ENCODE assay signal across 24 cellular contexts in genomic region chr11:85698195-85698594, GRCh38. TPM values are rescaled to one million over a fixed set of nuclear protein-coding genes. Genes with fewer than 3 reads are reported as not detected.
DNase-seq lines count a peak whose midpoint lies in the region; ATAC-seq and TF ChIP-seq lines count a peak whose summit lies in the region.
"Had no signal": no experiment of that assay in that cellular context is flagged by ENCODE, and none has a peak within 500 bp of the region (broad histone marks: within the 10 kb centered on the region; RNA-seq: fewer than 3 reads in every experiment).

No MANE protein-coding gene starts in this region.

- peak overlapping the region; percentile 50 for H3K27ac Mint-ChIP-seq in activated naive CD4-positive, alpha-beta T cell treated with anti-CD3 and anti-CD28 coated beads for 36 hours
- H3K27ac Mint-ChIP-seq in activated T-helper 17 cell treated with anti-CD3 and anti-CD28 coated beads, Interleukin-2, amount 50 U/mL, for 72 hours: no peak overlapping the region
- H3K27ac Mint-ChIP-seq in immature natural killer cell: peak overlapping the region in 4 of 6 donors; percentile 51 to 81 (median 66)
- no peak overlapping the region for H3K27ac Mint-ChIP-seq in MCF 10A (ENCODE audit: low read depth, unreplicated experiment)

- peak overlapping the region; percentile 47 for H3K27ac ChIP-seq in PC-3 (ENCODE audit: low read length)
- H3K27ac ChIP-seq: PC-9, SJSA1 had no signal

- no peaks in the 10 kb centered on the region for H3K9me3 Mint-ChIP-seq in activated naive CD4-positive, alpha-beta T cell treated with anti-CD3 and anti-CD28 coated beads for 36 hours
- no peaks in the 10 kb centered on the region for H3K9me3 Mint-ChIP-seq in activated T-helper 17 cell treated with anti-CD3 and anti-CD28 coated beads, Interleukin-2, amount 50 U/mL, for 72 hours
- H3K9me3 Mint-ChIP-seq in immature natural killer cell: no peaks in the 10 kb centered on the region
- H3K9me3 Mint-ChIP-seq in MCF 10A (ENCODE audit: unreplicated experiment): no peaks in the 10 kb centered on the region
- H3K9me3 Mint-ChIP-seq: CD4-positive, alpha-beta memory T cell had no signal

- peak overlapping the region; percentile 20 for H3K4me2 ChIP-seq in PC-3 (ENCODE audit: low read length)
- H3K4me2 ChIP-seq: PC-9 had no signal

- H4K20me1 ChIP-seq in PC-3 (ENCODE audit: low read length): no peaks in the 10 kb centered on the region

- no peaks in the 10 kb centered on the region for H3K9me2 ChIP-seq in PC-3 (replicated peaks; ENCODE audit: low read length)

- H3K9me3 ChIP-seq in PC-3 (ENCODE audit: low read length): no peaks in the 10 kb centered on the region
- H3K9me3 ChIP-seq: SJSA1 had no signal

- no peaks in the 10 kb centered on the region for H3F3A ChIP-seq in PC-3 (ENCODE audit: low read length, unreplicated experiment)

- no peak overlapping the region for H3K4me3 Mint-ChIP-seq in activated naive CD4-positive, alpha-beta T cell treated with anti-CD3 and anti-CD28 coated beads for 36 hours
- H3K4me3 Mint-ChIP-seq in activated T-helper 17 cell treated with anti-CD3 and anti-CD28 coated beads, Interleukin-2, amount 50 U/mL, for 72 hours: no peak overlapping the region
- no peak overlapping the region for H3K4me3 Mint-ChIP-seq in immature natural killer cell
- no peak overlapping the region for H3K4me3 Mint-ChIP-seq in MCF 10A (ENCODE audit: unreplicated experiment)
- H3K4me3 Mint-ChIP-seq: CD4-positive, alpha-beta memory T cell had no signal

- TF ChIP-seq CTCF in PC-3 (conservative IDR thresholded peaks at IDR 0.05; ENCODE audit: low read depth, low read length) (no peak), MCF 10A (IDR thresholded peaks at IDR 0.05; ENCODE audit: unreplicated experiment) (no peak)

- H3K4me3 ChIP-seq in PC-3 (ENCODE audit: low read length): no peak overlapping the region
- H3K4me3 ChIP-seq: GM12878, MG63, PC-9, SJSA1 had no signal

- CTCF ChIA-PET in activated naive CD4-positive, alpha-beta T cell treated with anti-CD3 and anti-CD28 coated beads for 36 hours (lab: Charles Lee): interaction anchor here (0.5 to 1.3 kb wide), 3 partner anchors 10 to 129 kb away, joined by 3 to 4 read pairs (median 3); no protein-coding TSS in a partner anchor
- CTCF ChIA-PET in PC-3 (lab: Charles Lee): no interaction called here
- CTCF ChIA-PET in MCF 10A (lab: Yijun Ruan, JAX): interaction anchor here (0.6 to 9.5 kb wide), 4 partner anchors 126 to 648 kb away, joined by 4 to 106 read pairs (median 10); partner anchors contain the start of gene CCDC83

- H3K36me3 ChIP-seq in PC-3 (ENCODE audit: low read depth, low read length): peaks cover 16% of the 10 kb centered on the region
- H3K36me3 ChIP-seq: SJSA1 had no signal

- H3K27me3 ChIP-seq in PC-3 (ENCODE audit: low read length): no peaks in the 10 kb centered on the region
- H3K27me3 ChIP-seq: MG63, SJSA1 had no signal

- H2AFZ ChIP-seq in PC-3 (ENCODE audit: low read length): no peak overlapping the region
- H2AFZ ChIP-seq: PC-9 had no signal

- no peaks in the 10 kb centered on the region for H3K36me3 Mint-ChIP-seq in activated naive CD4-positive, alpha-beta T cell treated with anti-CD3 and anti-CD28 coated beads for 36 hours (ENCODE audit: low read depth)
- H3K36me3 Mint-ChIP-seq in activated T-helper 17 cell treated with anti-CD3 and anti-CD28 coated beads, Interleukin-2, amount 50 U/mL, for 72 hours (ENCODE audit: low read depth): no peaks in the 10 kb centered on the region
- H3K36me3 Mint-ChIP-seq in immature natural killer cell (peaks cover 14 to 42% (median 23%) of the 10 kb centered on the region in 3 donors), MCF 10A (ENCODE audit: insufficient read depth, unreplicated experiment) (no peaks in the 10 kb centered on the region)

- DNase-seq in activated naive CD4-positive, alpha-beta T cell treated with anti-CD3 and anti-CD28 coated beads for 36 hours: no peak
- no peak for DNase-seq in activated naive CD4-positive, alpha-beta T cell treated with anti-CD3 and anti-CD28 coated beads, Interleukin-2, amount 50 U/mL, for 16 hours
- peak; percentile 72 for DNase-seq in PC-3
- DNase-seq in immature natural killer cell: no peak
- no peak for DNase-seq in GDM1 (lab: John Stamatoyannopoulos, UW)
- DNase-seq in MCF 10A (ENCODE audit: unreplicated experiment): no peak
- DNase-seq: C1 segment of cervical spinal cord; CD4-positive, alpha-beta memory T cell; COR-L47; KBM-7; MG63; NCI-H2029 treated with DMSO at 0.1 percent for 48 hours; NCI-H446 treated with DMSO at 0.1 percent for 48 hours; NCI-H526; NCI-H82; NK-92 treated with Interleukin-12 subunit alpha and Interleukin-12 subunit beta, amount 100 ng/mL, for 24 hours; PC-9; Right ventricle myocardium superior had no signal

- BruUV-seq in PC-3 (replicated peaks; lab: Mats Ljungman, UMichigan) (no TSS peak), MCF 10A (replicated peaks; lab: Mats Ljungman, UMichigan) (no TSS peak)

- peak; percentile 60 for ATAC-seq in PC-3
- ATAC-seq in activated T-helper 17 cell treated with anti-CD3 and anti-CD28 coated beads, Interleukin-2, amount 50 U/mL, for 72 hours (replicated peaks): peak; percentile 26
- ATAC-seq: HCT116 had no signal

- intact Hi-C loops in activated naive CD4-positive, alpha-beta T cell treated with anti-CD3 and anti-CD28 coated beads for 36 hours (cut with micrococcal nuclease): loop anchor here (2.0 to 5.0 kb wide), 2 partner anchors 15 to 519 kb away; no protein-coding TSS in a partner anchor
- intact Hi-C loops in PC-3 (cut with micrococcal nuclease): no loop called here
- intact Hi-C loops in MCF 10A (cut with micrococcal nuclease): loop anchor here (10.0 kb wide), 1 partner anchor 247 kb away; no protein-coding TSS in a partner anchor

- no peak overlapping the region for H3K9ac ChIP-seq in PC-3 (ENCODE audit: low read length)

- H3K27me3 Mint-ChIP-seq in activated naive CD4-positive, alpha-beta T cell treated with anti-CD3 and anti-CD28 coated beads for 36 hours (ENCODE audit: low read depth): no peaks in the 10 kb centered on the region
- no peaks in the 10 kb centered on the region for H3K27me3 Mint-ChIP-seq in activated T-helper 17 cell treated with anti-CD3 and anti-CD28 coated beads, Interleukin-2, amount 50 U/mL, for 72 hours
- H3K27me3 Mint-ChIP-seq in immature natural killer cell (ENCODE audit: low read depth in 3 of 3): peaks cover 0 to 1% (median 0%) of the 10 kb centered on the region in 3 donors
- H3K27me3 Mint-ChIP-seq in MCF 10A (ENCODE audit: insufficient read depth, unreplicated experiment): no peaks in the 10 kb centered on the region
- H3K27me3 Mint-ChIP-seq: CD4-positive, alpha-beta memory T cell had no signal

- peaks cover 34% of the 10 kb centered on the region for H3K4me1 ChIP-seq in PC-3 (ENCODE audit: insufficient read depth, low read length)
- H3K4me1 ChIP-seq: SJSA1 had no signal

- H3K79me2 ChIP-seq in PC-3 (ENCODE audit: low read length): no peaks in the 10 kb centered on the region

- POLR2A ChIA-PET in PC-3 (lab: Charles Lee; ENCODE audit: unreplicated experiment) (no interaction called here), MCF 10A (lab: Yijun Ruan, JAX) (no interaction called here)

- peaks cover 35% of the 10 kb centered on the region for H3K4me1 Mint-ChIP-seq in activated naive CD4-positive, alpha-beta T cell treated with anti-CD3 and anti-CD28 coated beads for 36 hours (ENCODE audit: low read depth)
- peaks cover 18% of the 10 kb centered on the region for H3K4me1 Mint-ChIP-seq in activated T-helper 17 cell treated with anti-CD3 and anti-CD28 coated beads, Interleukin-2, amount 50 U/mL, for 72 hours
- peaks cover 25 to 41% of the 10 kb centered on the region in 2 donors for H3K4me1 Mint-ChIP-seq in immature natural killer cell
- no peaks in the 10 kb centered on the region for H3K4me1 Mint-ChIP-seq in MCF 10A (ENCODE audit: insufficient read depth, unreplicated experiment)

RNA-seq across cellular contexts. Expression of gene CCDC89, which starts 12.2 kb away (rescaled TPM):
- not detected for total RNA-seq in activated naive CD4-positive, alpha-beta T cell treated with anti-CD3 and anti-CD28 coated beads for 36 hours
- 0.55 TPM in 1 of 2 replicates, not detected in the other for total RNA-seq in PC-3 (2014; rRNA removed)
- total RNA-seq in activated T-helper 17 cell treated with anti-CD3 and anti-CD28 coated beads, Interleukin-2, amount 50 U/mL, for 72 hours: not detected
- not detected for polyA plus RNA-seq in immature natural killer cell
- total RNA-seq in MCF 10A (2022): not detected in 2 replicates
- total RNA-seq: GM12878, H4, RPMI7951 had no signal
- polyA plus RNA-seq: CD4-positive, alpha-beta memory T cell had no signal

RNA-seq across cellular contexts. Expression of gene CREBZF, which starts 33.3 kb away (rescaled TPM):
- total RNA-seq in activated naive CD4-positive, alpha-beta T cell treated with anti-CD3 and anti-CD28 coated beads for 36 hours: 10 to 100 TPM; 53.3 to 53.9 TPM
- total RNA-seq in PC-3 (2014; rRNA removed): 75.0 and 114 TPM in 2 replicates
- 10 to 100 TPM; 47.5 to 56.7 TPM for total RNA-seq in activated T-helper 17 cell treated with anti-CD3 and anti-CD28 coated beads, Interleukin-2, amount 50 U/mL, for 72 hours
- polyA plus RNA-seq in immature natural killer cell: 10 to 100 TPM in 2 of 3 donors, 1 to 10 TPM in 1; 8.5 to 22.5 (median 11.4) TPM
- total RNA-seq in MCF 10A (2022): 34.3 and 36.0 TPM in 2 replicates

RNA-seq across cellular contexts. Expression of gene TMEM126A, which starts 50.4 kb away (rescaled TPM):
- total RNA-seq in activated naive CD4-positive, alpha-beta T cell treated with anti-CD3 and anti-CD28 coated beads for 36 hours: 10 to 100 TPM; 47.5 to 56.2 TPM
- total RNA-seq in PC-3 (2014; rRNA removed) (34.0 and 37.8 TPM in 2 replicates), MCF 10A (2022) (33.5 and 34.9 TPM in 2 replicates)
- 10 to 100 TPM; 28.4 to 56.4 TPM for total RNA-seq in activated T-helper 17 cell treated with anti-CD3 and anti-CD28 coated beads, Interleukin-2, amount 50 U/mL, for 72 hours
- polyA plus RNA-seq in immature natural killer cell: 10 to 100 TPM; 60.9 to 85.2 (median 62.0) TPM

Comparison
In these comparisons a context has a peak if more than half of its experiments do, and no peak if none do; other contexts are left out.
1. H3K27ac Mint-ChIP-seq: peak in activated naive CD4-positive, alpha-beta T cell treated with anti-CD3 and anti-CD28 coated beads for 36 hours (single experiment) and immature natural killer cell (4 of 6); none in activated T-helper 17 cell treated with anti-CD3 and anti-CD28 coated beads, Interleukin-2, amount 50 U/mL, for 72 hours (single experiment) and MCF 10A (single experiment).